2 cellular contexts compared by ENCODE assay signal in the genomic region with DNA sequence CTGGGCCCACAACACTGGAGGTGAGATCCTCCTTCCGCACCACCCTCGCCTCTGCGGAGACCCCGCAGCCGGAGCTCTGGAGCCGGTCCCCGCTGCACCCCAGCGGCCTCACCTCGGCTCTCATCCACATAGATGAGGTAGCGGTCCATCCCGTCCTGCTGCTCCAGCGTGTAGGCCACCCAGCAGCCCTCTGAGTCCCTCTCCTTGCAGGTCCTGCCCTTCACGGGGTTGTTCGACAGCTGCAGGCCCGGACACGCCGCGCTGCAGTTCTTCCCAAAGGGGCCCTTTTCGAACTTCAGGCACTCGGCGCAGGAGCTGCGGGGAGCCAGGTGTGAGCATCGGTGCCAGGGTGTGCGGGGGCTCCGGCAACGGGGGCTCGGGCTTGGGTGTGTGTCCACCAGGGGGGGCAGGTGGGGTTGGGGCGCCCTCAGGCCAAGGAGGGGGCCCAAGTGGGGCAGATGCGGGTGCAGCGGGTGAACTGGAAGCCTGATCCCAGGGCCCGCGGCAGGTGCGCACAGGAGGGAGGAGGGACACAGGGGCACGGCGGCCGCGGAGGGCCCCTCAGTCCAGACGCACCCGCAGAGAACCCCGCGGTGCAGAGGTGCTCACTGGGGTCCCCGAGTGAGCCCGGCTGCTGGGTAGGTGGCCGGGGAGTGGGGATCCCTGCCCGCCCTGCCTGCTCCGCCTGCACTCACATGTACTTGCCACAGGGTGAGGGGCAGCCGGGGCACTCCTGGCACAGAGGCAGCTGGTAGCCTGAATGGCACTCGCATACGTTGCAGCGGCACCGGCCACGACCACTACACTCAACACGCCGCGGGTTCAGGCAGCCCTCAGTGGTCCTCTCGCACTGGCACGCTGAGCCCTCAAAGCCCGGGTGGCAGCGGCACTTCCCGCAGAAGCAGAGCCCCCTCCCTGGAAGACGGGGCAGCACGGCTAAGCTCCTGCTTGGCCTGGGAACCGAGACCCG.
TF ChIP-seq lines count a peak whose summit lies in the region.

No MANE protein-coding gene starts in this region.

TF ChIP-seq in GM12878, 131 proteins besides CTCF, POLR2A, EP300 and RAD21:
- TF ChIP-seq, protein P1, sequence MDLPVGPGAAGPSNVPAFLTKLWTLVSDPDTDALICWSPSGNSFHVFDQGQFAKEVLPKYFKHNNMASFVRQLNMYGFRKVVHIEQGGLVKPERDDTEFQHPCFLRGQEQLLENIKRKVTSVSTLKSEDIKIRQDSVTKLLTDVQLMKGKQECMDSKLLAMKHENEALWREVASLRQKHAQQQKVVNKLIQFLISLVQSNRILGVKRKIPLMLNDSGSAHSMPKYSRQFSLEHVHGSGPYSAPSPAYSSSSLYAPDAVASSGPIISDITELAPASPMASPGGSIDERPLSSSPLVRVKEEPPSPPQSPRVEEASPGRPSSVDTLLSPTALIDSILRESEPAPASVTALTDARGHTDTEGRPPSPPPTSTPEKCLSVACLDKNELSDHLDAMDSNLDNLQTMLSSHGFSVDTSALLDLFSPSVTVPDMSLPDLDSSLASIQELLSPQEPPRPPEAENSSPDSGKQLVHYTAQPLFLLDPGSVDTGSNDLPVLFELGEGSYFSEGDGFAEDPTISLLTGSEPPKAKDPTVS (IDR thresholded peaks at IDR 0.05; ENCODE audit: low read depth, low read length) = no peak
- TF ChIP-seq, protein P2, sequence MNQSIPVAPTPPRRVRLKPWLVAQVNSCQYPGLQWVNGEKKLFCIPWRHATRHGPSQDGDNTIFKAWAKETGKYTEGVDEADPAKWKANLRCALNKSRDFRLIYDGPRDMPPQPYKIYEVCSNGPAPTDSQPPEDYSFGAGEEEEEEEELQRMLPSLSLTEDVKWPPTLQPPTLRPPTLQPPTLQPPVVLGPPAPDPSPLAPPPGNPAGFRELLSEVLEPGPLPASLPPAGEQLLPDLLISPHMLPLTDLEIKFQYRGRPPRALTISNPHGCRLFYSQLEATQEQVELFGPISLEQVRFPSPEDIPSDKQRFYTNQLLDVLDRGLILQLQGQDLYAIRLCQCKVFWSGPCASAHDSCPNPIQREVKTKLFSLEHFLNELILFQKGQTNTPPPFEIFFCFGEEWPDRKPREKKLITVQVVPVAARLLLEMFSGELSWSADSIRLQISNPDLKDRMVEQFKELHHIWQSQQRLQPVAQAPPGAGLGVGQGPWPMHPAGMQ (IDR thresholded peaks at IDR 0.05; ENCODE audit: borderline replicate concordance) = no peak
- TF ChIP-seq MEF2B (IDR thresholded peaks at IDR 0.05; ENCODE audit: partially characterized antibody, poor library complexity, severe bottlenecking) (no peak), SIN3A (IDR thresholded peaks at IDR 0.05; ENCODE audit: low read depth, low read length) (no peak), IRF4 (IDR thresholded peaks at IDR 0.05; ENCODE audit: low read depth, low read length) (no peak), NR2F1 (conservative IDR thresholded peaks at IDR 0.05) (no peak), POLR2AphosphoS2 (IDR thresholded peaks at IDR 0.05; ENCODE audit: low read depth, low read length) (no peak), BMI1 (IDR thresholded peaks at IDR 0.05; ENCODE audit: borderline replicate concordance) (no peak), HCFC1 (IDR thresholded peaks at IDR 0.05; ENCODE audit: low read length) (no peak), CHD1 (IDR thresholded peaks at IDR 0.05; ENCODE audit: low read depth, low read length) (no peak), RFX5 (IDR thresholded peaks at IDR 0.05; ENCODE audit: low read depth, low read length) (no peak), EGR1 (IDR thresholded peaks at IDR 0.05; ENCODE audit: borderline replicate concordance in 1 of 2, low read depth in 2 of 2, low read length in 2 of 2) (no peak), CHD2 (IDR thresholded peaks at IDR 0.05; ENCODE audit: borderline replicate concordance, low read depth, low read length) (no peak), ZNF217 (IDR thresholded peaks at IDR 0.05) (no peak), RCOR1 (conservative IDR thresholded peaks at IDR 0.05; ENCODE audit: low read depth, low read length) (no peak)
- TF ChIP-seq, protein P3, sequence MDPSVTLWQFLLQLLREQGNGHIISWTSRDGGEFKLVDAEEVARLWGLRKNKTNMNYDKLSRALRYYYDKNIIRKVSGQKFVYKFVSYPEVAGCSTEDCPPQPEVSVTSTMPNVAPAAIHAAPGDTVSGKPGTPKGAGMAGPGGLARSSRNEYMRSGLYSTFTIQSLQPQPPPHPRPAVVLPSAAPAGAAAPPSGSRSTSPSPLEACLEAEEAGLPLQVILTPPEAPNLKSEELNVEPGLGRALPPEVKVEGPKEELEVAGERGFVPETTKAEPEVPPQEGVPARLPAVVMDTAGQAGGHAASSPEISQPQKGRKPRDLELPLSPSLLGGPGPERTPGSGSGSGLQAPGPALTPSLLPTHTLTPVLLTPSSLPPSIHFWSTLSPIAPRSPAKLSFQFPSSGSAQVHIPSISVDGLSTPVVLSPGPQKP (IDR thresholded peaks at IDR 0.05; ENCODE audit: low read depth, low read length) = no peak
- TF ChIP-seq, protein P4, sequence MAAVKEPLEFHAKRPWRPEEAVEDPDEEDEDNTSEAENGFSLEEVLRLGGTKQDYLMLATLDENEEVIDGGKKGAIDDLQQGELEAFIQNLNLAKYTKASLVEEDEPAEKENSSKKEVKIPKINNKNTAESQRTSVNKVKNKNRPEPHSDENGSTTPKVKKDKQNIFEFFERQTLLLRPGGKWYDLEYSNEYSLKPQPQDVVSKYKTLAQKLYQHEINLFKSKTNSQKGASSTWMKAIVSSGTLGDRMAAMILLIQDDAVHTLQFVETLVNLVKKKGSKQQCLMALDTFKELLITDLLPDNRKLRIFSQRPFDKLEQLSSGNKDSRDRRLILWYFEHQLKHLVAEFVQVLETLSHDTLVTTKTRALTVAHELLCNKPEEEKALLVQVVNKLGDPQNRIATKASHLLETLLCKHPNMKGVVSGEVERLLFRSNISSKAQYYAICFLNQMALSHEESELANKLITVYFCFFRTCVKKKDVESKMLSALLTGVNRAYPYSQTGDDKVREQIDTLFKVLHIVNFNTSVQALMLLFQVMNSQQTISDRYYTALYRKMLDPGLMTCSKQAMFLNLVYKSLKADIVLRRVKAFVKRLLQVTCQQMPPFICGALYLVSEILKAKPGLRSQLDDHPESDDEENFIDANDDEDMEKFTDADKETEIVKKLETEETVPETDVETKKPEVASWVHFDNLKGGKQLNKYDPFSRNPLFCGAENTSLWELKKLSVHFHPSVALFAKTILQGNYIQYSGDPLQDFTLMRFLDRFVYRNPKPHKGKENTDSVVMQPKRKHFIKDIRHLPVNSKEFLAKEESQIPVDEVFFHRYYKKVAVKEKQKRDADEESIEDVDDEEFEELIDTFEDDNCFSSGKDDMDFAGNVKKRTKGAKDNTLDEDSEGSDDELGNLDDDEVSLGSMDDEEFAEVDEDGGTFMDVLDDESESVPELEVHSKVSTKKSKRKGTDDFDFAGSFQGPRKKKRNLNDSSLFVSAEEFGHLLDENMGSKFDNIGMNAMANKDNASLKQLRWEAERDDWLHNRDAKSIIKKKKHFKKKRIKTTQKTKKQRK (IDR thresholded peaks at IDR 0.05; ENCODE audit: low read depth, low read length) = no peak

TF ChIP-seq in HepG2, 621 proteins besides CTCF, POLR2A, EP300 and RAD21:
- TF ChIP-seq HOXA3 (CRISPR knock-in tag; IDR thresholded peaks at IDR 0.05) (0 out of 2 replicates have a peak, but pooled peaks have one; percentile 12), ZFX (CRISPR knock-in tag; IDR thresholded peaks at IDR 0.05; ENCODE audit: low read depth) (no peak), HNRNPL (IDR thresholded peaks at IDR 0.05; ENCODE audit: low read depth, low read length) (peak; percentile 80), HNRNPUL1 (IDR thresholded peaks at IDR 0.05; ENCODE audit: low read depth, low read length) (no peak)
TF ChIP-seq in HepG2: peak in this region for 2.
